Comparison of ENCODE assay signal across 21 cellular contexts in genomic region chr10:42954776-42955492, GRCh38.
DNase-seq lines count a peak whose midpoint lies in the region; ATAC-seq and TF ChIP-seq lines count a peak whose summit lies in the region.
"Had no signal": no experiment of that assay in that cellular context is flagged by ENCODE, and none has a peak within 500 bp of the region (broad histone marks: within the 10 kb centered on the region; RNA-seq: fewer than 3 reads in every experiment).

No MANE protein-coding gene starts in this region.

- H3K36me3 ChIP-seq in colonic mucosa (no peaks in the 10 kb centered on the region), upper lobe of right lung (no peaks in the 10 kb centered on the region)

- intact Hi-C loops in cardiac septum (cut with DNase I), result no loop called here
- intact Hi-C loops in left cardiac atrium (cut with DNase I), result no loop called here
- intact Hi-C loops in colonic mucosa (cut with DNase I), result no loop called here
- intact Hi-C loops in upper lobe of right lung (cut with DNase I), result no loop called here

- ATAC-seq in left cardiac atrium (no peak), upper lobe of right lung (no peak), HG02884 (IDR thresholded peaks at IDR 0.05; ENCODE audit: unreplicated experiment) (no peak), GM18868 (IDR thresholded peaks at IDR 0.05; ENCODE audit: unreplicated experiment) (no peak)
- ATAC-seq: body of pancreas; effector memory CD8-positive, alpha-beta T cell; esophagus mucosa had no signal

- H3K9me3 ChIP-seq in colonic mucosa (no peaks in the 10 kb centered on the region), upper lobe of right lung (no peaks in the 10 kb centered on the region)
- H3K9me3 ChIP-seq: body of pancreas, testis had no signal

- H3K27ac ChIP-seq in colonic mucosa (no peak overlapping the region), upper lobe of right lung (no peak overlapping the region)
- H3K27ac ChIP-seq: body of pancreas, hepatocyte, testis had no signal

- no peak overlapping the region for H3K4me3 ChIP-seq in colonic mucosa
- H3K4me3 ChIP-seq in upper lobe of right lung, result no peak overlapping the region
- H3K4me3 ChIP-seq: body of pancreas, hepatocyte, testis had no signal

- H3K4me1 ChIP-seq in colonic mucosa (no peaks in the 10 kb centered on the region), upper lobe of right lung (no peaks in the 10 kb centered on the region)
- H3K4me1 ChIP-seq: testis had no signal

- TF ChIP-seq CTCF in colonic mucosa (IDR thresholded peaks at IDR 0.05), result no peak
- TF ChIP-seq CTCF in upper lobe of right lung (IDR thresholded peaks at IDR 0.05), result no peak

- peak; percentile 68 for DNase-seq in cardiac septum (ENCODE audit: low spot score)
- DNase-seq in left cardiac atrium, result no peak
- peak; percentile 12 for DNase-seq in colonic mucosa
- DNase-seq in mucosa of gallbladder (ENCODE audit: low spot score), result peak; percentile 6
- DNase-seq in upper lobe of right lung, result peak; percentile 46
- DNase-seq: activated gamma-delta T cell treated with Interleukin-2 at 50 U/mL for 16 hours; body of pancreas; effector memory CD8-positive, alpha-beta T cell; HCEC 1CT; immature natural killer cell; NCI-H1436 treated with DMSO at 0.1 percent for 48 hours; NCI-H446 treated with DMSO at 0.1 percent for 48 hours; OCI-M1; stimulated activated CD4-positive, alpha-beta T cell treated with anti-CD3 and anti-CD28 coated beads, Interleukin-1b, Interleukin-23, amount 100 ng/mL, for 48 hours; SW 1271; T1000; testis had no signal

- no peak overlapping the region for H3K9ac ChIP-seq in colonic mucosa (ENCODE audit: low read depth in 2 of 2, low read length in 2 of 2)

- H3K27me3 ChIP-seq in colonic mucosa, result peaks cover 10% of the 10 kb centered on the region
- H3K27me3 ChIP-seq in upper lobe of right lung, result peaks cover 14% of the 10 kb centered on the region
- H3K27me3 ChIP-seq: testis had no signal
